20 cellular contexts compared by ENCODE assay signal in genomic region chr9:90322296-90322695, GRCh38.
"Had no signal": no experiment of that assay in that cellular context is flagged by ENCODE, and none has a peak within 500 bp of the region (broad histone marks: within the 10 kb centered on the region; RNA-seq: fewer than 3 reads in every experiment).

No MANE protein-coding gene starts in this region.

- DNase-seq: activated CD4-positive, alpha-beta memory T cell treated with anti-CD3 and anti-CD28 coated beads, Interleukin-2, amount 10 ng/mL, durations not matched to agents 7 days and 5 days; activated CD4-positive, alpha-beta T cell treated with anti-CD3 and anti-CD28 coated beads for 48 hours; activated CD4-positive, CD25-positive, alpha-beta regulatory T cell; activated naive CD4-positive, alpha-beta T cell treated with Interleukin-2 at 50 U/mL for 16 hours; activated T-cell treated with anti-CD3 and anti-CD28 coated beads, Interleukin-2, amount 50 U/mL, for 1 hour; anterior cingulate cortex; brain microvascular endothelial cell; effector CD8-positive, alpha-beta T cell; heart right ventricle; left ventricle myocardium superior; mesendoderm; natural killer cell; stimulated activated CD4-positive, alpha-beta T cell treated with anti-CD3 and anti-CD28 coated beads, Interleukin-2, amount 100 ng/mL, for 24 hours; stimulated activated naive CD4-positive, alpha-beta T cell treated with Interleukin-2 at 50 U/mL for 16 hours; T-helper 1 cell; T-helper 9 cell; tibial artery had no signal

- H3K4me3 ChIP-seq: gastroesophageal sphincter, heart right ventricle, right atrium auricular region, tibial artery had no signal

- H3K27me3 ChIP-seq: brain microvascular endothelial cell, right atrium auricular region, tibial artery had no signal

- H3K36me3 ChIP-seq: brain microvascular endothelial cell, gastroesophageal sphincter, heart right ventricle, neutrophil, right atrium auricular region, tibial artery had no signal
